35 cellular contexts compared by ENCODE assay signal in genomic region chr1:72586023-72586685, GRCh38.
A peak's percentile ranks its signal among the peaks of the same experiment; 100 is the strongest.
DNase-seq lines count a peak whose midpoint lies in the region; ATAC-seq, FAIRE-seq and TF ChIP-seq lines count a peak whose summit lies in the region.
"Had no signal": no experiment of that assay in that cellular context is flagged by ENCODE, and none has a peak within 500 bp of the region (broad histone marks: within the 10 kb centered on the region; RNA-seq: fewer than 3 reads in every experiment).

No MANE protein-coding gene starts in this region.

- DNase-seq in left lobe of liver (ENCODE audit: low spot score) (no peak), HepG2 (ENCODE audit: low spot score) (no peak), right lobe of liver (no peak), NCI-H2227 treated with DMSO at 0.1 percent for 48 hours (lab: John Stamatoyannopoulos, UW) (no peak), NCI-H226 (no peak), lower leg skin (ENCODE audit: low spot score in 2 of 2) (no peak)
- no peak for DNase-seq in activated CD4-positive, alpha-beta T cell treated with anti-CD3 and anti-CD28 coated beads, Interleukin-2, amount 50 U/mL, for 1 hour
- DNase-seq: 8988T; ACHN; AML-193; BE2C; C1 segment of cervical spinal cord; Caco-2; Calu3; CD4-positive, alpha-beta memory T cell; CD4-positive, alpha-beta T cell; CD4-positive, CD25-positive, alpha-beta regulatory T cell; CD8-positive, alpha-beta memory T cell; CD8-positive, alpha-beta T cell; COR-L47; DMS 273 treated with DMSO at 0.1 percent for 48 hours; DMS153; DMS53; DMS79; DMS79 treated with DMSO at 0.1 percent for 48 hours; DND-41; EL had no signal

- in situ Hi-C loops in HepG2 (cut with HindIII; ENCODE audit: extremely low pct_ligation_motif_present, low pct_unique_long_range_greater_than_20kb), result no loop called here

- CTCF ChIA-PET in HepG2 (lab: Yijun Ruan, JAX; ENCODE audit: low intra/inter-chr PET ratio, low total read pairs), result no interaction called here

- TF ChIP-seq CTCF in HepG2 (CRISPR knock-in tag; IDR thresholded peaks at IDR 0.05) (no peak), liver (IDR thresholded peaks at IDR 0.05; ENCODE audit: low read depth, low read length, missing input control) (no peak), right lobe of liver (IDR thresholded peaks at IDR 0.05) (no peak), lower leg skin (IDR thresholded peaks at IDR 0.05) (no peak)

- BruUV-seq in HepG2 (replicated peaks; lab: Mats Ljungman, UMichigan), result no TSS peak

- TF ChIP-seq EP300 in HepG2 (IDR thresholded peaks at IDR 0.05; ENCODE audit: low read depth in 2 of 2, low read length in 2 of 2) (no peak), HepG2 (CRISPR knock-in tag; IDR thresholded peaks at IDR 0.05; ENCODE audit: borderline replicate concordance) (no peak)

- intact Hi-C loops in HepG2 (cut with micrococcal nuclease; ENCODE audit: unreplicated experiment) (no loop called here), right lobe of liver (cut with DNase I) (no loop called here), lower leg skin (cut with DNase I; ENCODE audit: low total_unique reads) (no loop called here)

- H3K4me3 ChIP-seq in HepG2 (replicated peaks in 1 of 3; ENCODE audit: insufficient read depth in 1 of 3, low read depth in 2 of 3, low read length in 3 of 3) (no peak overlapping the region), liver (ENCODE audit: low read depth in 1 of 3, low read length in 3 of 3) (no peak overlapping the region), right lobe of liver (no peak overlapping the region), lower leg skin (ENCODE audit: low read depth, poor library complexity, severe bottlenecking) (no peak overlapping the region)
- H3K4me3 ChIP-seq: A549; BLaER1; BLaER1 treated with 17β-estradiol and CSF1 and Interleukin-3, amounts not matched to agents 10 nM and 100 nM had no signal

- ATAC-seq in left lobe of liver (peak; percentile 78), HepG2 (no peak), right lobe of liver (peak; percentile 58 to 82 (median 66))
- ATAC-seq: A549; CD8-positive, alpha-beta T cell had no signal

- H3K79me2 ChIP-seq in HepG2 (ENCODE audit: insufficient read depth, low read length), result no peaks in the 10 kb centered on the region

- H3K36me3 ChIP-seq in HepG2 (replicated peaks in 1 of 2; ENCODE audit: control insufficient read depth in 1 of 2, insufficient read depth in 2 of 2, low read length in 2 of 2), result no peaks in the 10 kb centered on the region
- peaks cover 0 to 1% (median 0%) of the 10 kb centered on the region in 4 donors for H3K36me3 ChIP-seq in liver (ENCODE audit: control insufficient read depth in 4 of 4, insufficient read depth in 3 of 4, low read depth in 1 of 4, low read length in 3 of 4)
- no peaks in the 10 kb centered on the region for H3K36me3 ChIP-seq in right lobe of liver
- H3K36me3 ChIP-seq: BE2C; BLaER1; BLaER1 treated with 17β-estradiol and CSF1 and Interleukin-3, amounts not matched to agents 10 nM and 100 nM had no signal

- H3K9me3 ChIP-seq in HepG2 (ENCODE audit: low read length) (0 out of 2 replicates have a peak, but pooled peaks cover 5% of the 10 kb centered on the region), liver (ENCODE audit: control insufficient read depth in 4 of 4, low read length in 3 of 4) (no peaks in the 10 kb centered on the region), right lobe of liver (no peaks in the 10 kb centered on the region)
- H3K9me3 ChIP-seq: A549; BE2C; BLaER1; BLaER1 treated with 17β-estradiol and CSF1 and Interleukin-3, amounts not matched to agents 10 nM and 100 nM; Caco-2 had no signal

- H3K4me1 ChIP-seq in HepG2 (ENCODE audit: insufficient read depth, low read length) (no peaks in the 10 kb centered on the region), liver (ENCODE audit: control insufficient read depth in 4 of 4, insufficient read depth in 4 of 4, low read length in 3 of 4) (peaks cover 0 to 5% (median 2%) of the 10 kb centered on the region in 4 donors), right lobe of liver (peaks cover 0 to 4% (median 1%) of the 10 kb centered on the region in 4 donors)
- H3K4me1 ChIP-seq: A549, BE2C, BLaER1, Caco-2 had no signal

- TF ChIP-seq RAD21 in HepG2 (CRISPR knock-in tag; IDR thresholded peaks at IDR 0.05) (no peak), liver (IDR thresholded peaks at IDR 0.05) (no peak)

- FAIRE-seq in HepG2 (lab: Jason Lieb, UNC), result no peak
- FAIRE-seq: A204.1, A549, D721Med had no signal

- no peak for TF ChIP-seq POLR2A in HepG2 (IDR thresholded peaks at IDR 0.05; ENCODE audit: insufficient read depth in 1 of 2, low read depth in 2 of 2, low read length in 2 of 2)
- no peak for TF ChIP-seq POLR2A in right lobe of liver (IDR thresholded peaks at IDR 0.05)
- TF ChIP-seq POLR2A in lower leg skin (IDR thresholded peaks at IDR 0.05), result no peak

- POLR2A ChIA-PET in HepG2 (lab: Yijun Ruan, JAX), result no interaction called here

- H4K20me1 ChIP-seq in HepG2 (ENCODE audit: insufficient read depth, low read length), result no peaks in the 10 kb centered on the region
- H4K20me1 ChIP-seq: BLaER1; BLaER1 treated with 17β-estradiol and CSF1 and Interleukin-3, amounts not matched to agents 10 nM and 100 nM had no signal

- H3K27me3 ChIP-seq in HepG2 (ENCODE audit: control insufficient read depth in 1 of 2, insufficient read depth in 2 of 2, low read length in 2 of 2) (no peaks in the 10 kb centered on the region), liver (ENCODE audit: control insufficient read depth in 4 of 4, insufficient read depth in 4 of 4, low read length in 3 of 4) (no peaks in the 10 kb centered on the region), right lobe of liver (no peaks in the 10 kb centered on the region)
- H3K27me3 ChIP-seq: BE2C; BLaER1; BLaER1 treated with 17β-estradiol and CSF1 and Interleukin-3, amounts not matched to agents 10 nM and 100 nM had no signal

- no peak overlapping the region for H3K9ac ChIP-seq in HepG2 (ENCODE audit: insufficient read depth, low read depth, low read length)
- no peak overlapping the region for H3K9ac ChIP-seq in liver (ENCODE audit: low read depth in 1 of 2, low read length in 2 of 2)
- H3K9ac ChIP-seq: BLaER1; BLaER1 treated with 17β-estradiol and CSF1 and Interleukin-3, amounts not matched to agents 10 nM and 100 nM had no signal

- no peak overlapping the region for H3K4me2 ChIP-seq in HepG2 (ENCODE audit: low read depth, low read length)
- H3K4me2 ChIP-seq: A549; BLaER1; BLaER1 treated with 17β-estradiol and CSF1 and Interleukin-3, amounts not matched to agents 10 nM and 100 nM had no signal

- 10% methylated on average over 8 of the region's 8 CpGs for WGBS in HepG2 (ENCODE audit: low lambda C conversion rate)
- WGBS in liver, result 34% methylated on average over 8 of the region's 8 CpGs
- WGBS in right lobe of liver (ENCODE audit: insufficient coverage, low coverage, low lambda C conversion rate, missing lambda C conversion rate), result 25% methylated on average over 7 of the region's 8 CpGs
- WGBS in lower leg skin, 2 donors, result 80 to 83% methylated on average over 8 of the region's 8 CpGs

- no peak overlapping the region for H2AFZ ChIP-seq in HepG2 (ENCODE audit: low read length)

- no peak overlapping the region for H3K27ac ChIP-seq in HepG2 (ENCODE audit: extremely low read length, insufficient read depth, low read length)
- no peak overlapping the region for H3K27ac ChIP-seq in liver (ENCODE audit: low read depth in 1 of 2, low read length in 2 of 2)
- no peak overlapping the region for H3K27ac ChIP-seq in right lobe of liver
- H3K27ac ChIP-seq: 22Rv1; A549; BLaER1; BLaER1 treated with 17β-estradiol and CSF1 and Interleukin-3, amounts not matched to agents 10 nM and 100 nM; C4-2B had no signal

TF ChIP-seq in HepG2, 621 proteins besides CTCF, POLR2A, EP300 and RAD21:
- TF ChIP-seq HNRNPUL1 (IDR thresholded peaks at IDR 0.05; ENCODE audit: low read depth, low read length) (no peak), ZNF263 (CRISPR knock-in tag; IDR thresholded peaks at IDR 0.05) (peak; percentile 20; the same call in 1 of the 2 replicates), PRPF4 (IDR thresholded peaks at IDR 0.05; ENCODE audit: low read depth, low read length, poor library complexity, severe bottlenecking) (no peak)

TF ChIP-seq in liver, 16 proteins besides CTCF, POLR2A, EP300 and RAD21 (continues in another document):
- no peak for TF ChIP-seq ZBTB33 (IDR thresholded peaks at IDR 0.05)
- peak in 1 of 2 donors; percentile 19 for TF ChIP-seq RXRA (IDR thresholded peaks at IDR 0.05)
- TF ChIP-seq NR2F2 (IDR thresholded peaks at IDR 0.05), result no peak
- TF ChIP-seq TAF1 (conservative IDR thresholded peaks at IDR 0.05), result no peak
- no peak for TF ChIP-seq EGR1 (IDR thresholded peaks at IDR 0.05; ENCODE audit: low read depth in 2 of 2)
- no peak for TF ChIP-seq FOXA2 (IDR thresholded peaks at IDR 0.05)
- no peak for TF ChIP-seq SP1 (IDR thresholded peaks at IDR 0.05)
- peak; percentile 58 to 60 for TF ChIP-seq HNF4A (conservative IDR thresholded peaks at IDR 0.05)
- TF ChIP-seq MAX (IDR thresholded peaks at IDR 0.05), result no peak
